7 cellular contexts compared by ENCODE assay signal in the genomic region with DNA sequence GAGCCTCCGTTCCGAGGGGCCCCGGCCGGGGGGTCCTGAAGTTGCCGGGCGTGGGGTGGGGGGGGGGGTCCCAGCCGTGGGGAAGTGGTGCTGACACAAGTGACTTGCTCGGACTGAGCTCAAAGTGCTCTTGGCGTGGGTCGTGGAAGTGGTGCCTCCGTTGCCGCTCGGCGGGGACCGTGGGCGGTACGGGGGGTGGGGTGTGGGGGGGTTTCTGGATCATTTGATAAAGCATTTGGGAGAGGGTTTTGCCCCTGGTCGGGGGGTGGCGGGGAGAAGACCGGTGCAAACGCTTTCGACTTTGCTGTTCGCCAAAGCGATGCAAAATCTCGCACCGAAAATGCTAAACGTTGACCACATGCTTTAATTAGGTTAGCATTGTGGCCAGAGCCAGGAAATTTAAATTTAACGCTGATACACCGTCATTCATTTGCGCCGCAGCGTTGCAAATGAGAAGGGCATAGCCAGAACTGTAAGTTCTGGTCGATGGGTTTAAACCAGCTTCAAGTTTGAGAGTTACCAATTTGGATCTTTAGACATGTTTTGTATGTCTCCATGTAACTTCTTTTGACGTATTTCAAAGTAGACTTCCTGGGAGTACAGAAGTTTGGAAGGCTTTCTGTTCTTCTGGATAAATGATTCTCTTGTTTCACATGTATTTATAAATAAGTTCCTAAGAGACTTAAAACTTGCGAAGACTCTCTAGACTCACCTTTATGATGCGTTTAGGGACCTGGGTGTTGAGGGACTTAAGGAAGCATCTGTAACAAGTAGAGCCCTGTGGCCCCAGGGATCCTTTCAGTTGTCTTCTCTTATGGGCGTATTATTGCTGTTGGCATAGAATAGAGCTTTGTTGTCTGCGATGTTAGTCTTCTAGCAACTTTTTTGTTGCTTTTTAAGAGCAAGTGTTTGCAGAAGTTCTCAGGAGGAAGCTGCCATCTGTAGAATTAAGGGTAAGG. TPM values are rescaled to one million over a fixed set of nuclear protein-coding genes. Genes with fewer than 3 reads are reported as not detected.
A peak's percentile ranks its signal among the peaks of the same experiment; 100 is the strongest.
DNase-seq lines count a peak whose midpoint lies in the region; ATAC-seq and TF ChIP-seq lines count a peak whose summit lies in the region.

No MANE protein-coding gene starts in this region.

- DNase-seq in GM10266 (ENCODE audit: extremely low spot score) = peak; percentile 63
- DNase-seq in HT1080 (ENCODE audit: low read depth) = peak; percentile 25
- DNase-seq in activated B cell treated with CpG ODN at 0.5 μM for 24 hours = peak; percentile 39
- DNase-seq in endothelial cell (ENCODE audit: low spot score) = no peak
- peak; percentile 33 for DNase-seq in natural killer cell
- DNase-seq in NCI-H774 (lab: John Stamatoyannopoulos, UW) = no peak

- H3K36me3 Mint-ChIP-seq in activated B cell treated with CpG ODN at 0.5 μM for 24 hours (ENCODE audit: low read depth) (peaks cover 2% of the 10 kb centered on the region), endothelial cell (ENCODE audit: low read depth, unreplicated experiment) (peaks cover 23% of the 10 kb centered on the region), natural killer cell (no peaks in the 10 kb centered on the region)

- peak overlapping the region; percentile 85 for H3K27ac Mint-ChIP-seq in activated B cell treated with CpG ODN at 0.5 μM for 24 hours
- H3K27ac Mint-ChIP-seq in endothelial cell (ENCODE audit: unreplicated experiment) = peak overlapping the region; percentile 77
- peak overlapping the region; percentile 79 to 87 for H3K27ac Mint-ChIP-seq in natural killer cell

- peaks cover 1% of the 10 kb centered on the region for H3K4me1 ChIP-seq in urinary bladder (ENCODE audit: insufficient read depth)

- intact Hi-C loops in activated B cell treated with CpG ODN at 0.5 μM for 24 hours (cut with micrococcal nuclease) (loop anchor here (1.0 to 10.0 kb wide), 10 partner anchors 25 to 1228 kb away; partner anchors contain the start of genes ECI2, FARS2, LYRM4 and NRN1), natural killer cell (cut with micrococcal nuclease) (loop anchor here (2.0 to 10.0 kb wide), 7 partner anchors 14 to 762 kb away; partner anchors contain the start of genes ECI2 and RPP40)

- WGBS in urinary bladder = 5% methylated on average over 38 of the region's 38 CpGs

- ATAC-seq in activated B cell treated with CpG ODN at 0.5 μM for 24 hours (ENCODE audit: low read depth) (no peak), natural killer cell (no peak)

- peak overlapping the region; percentile 100 for H3K4me3 ChIP-seq in urinary bladder (ENCODE audit: low read depth, low read length)

- H3K27me3 Mint-ChIP-seq in activated B cell treated with CpG ODN at 0.5 μM for 24 hours (no peaks in the 10 kb centered on the region), endothelial cell (ENCODE audit: unreplicated experiment) (peaks cover 15% of the 10 kb centered on the region), natural killer cell (ENCODE audit: low read depth in 2 of 2) (no peaks in the 10 kb centered on the region)

- H3K4me1 Mint-ChIP-seq in activated B cell treated with CpG ODN at 0.5 μM for 24 hours (peaks cover 60% of the 10 kb centered on the region), endothelial cell (ENCODE audit: unreplicated experiment) (peaks cover 23% of the 10 kb centered on the region), natural killer cell (peaks cover 56 to 57% of the 10 kb centered on the region in 2 donors)

- no peak for TF ChIP-seq CTCF in GM10266 (IDR thresholded peaks at IDR 0.05; ENCODE audit: control insufficient read depth, insufficient read depth, low read depth, missing control alignments)
- no peak for TF ChIP-seq CTCF in activated B cell treated with CpG ODN at 0.5 μM for 24 hours (IDR thresholded peaks at IDR 0.05)
- no peak for TF ChIP-seq CTCF in endothelial cell (IDR thresholded peaks at IDR 0.05; ENCODE audit: unreplicated experiment)
- TF ChIP-seq CTCF in natural killer cell (IDR thresholded peaks at IDR 0.05) = no peak

- no peaks in the 10 kb centered on the region for H3K36me3 ChIP-seq in urinary bladder (ENCODE audit: insufficient read depth)

- H3K9me3 Mint-ChIP-seq in activated B cell treated with CpG ODN at 0.5 μM for 24 hours (peaks cover 6% of the 10 kb centered on the region), endothelial cell (ENCODE audit: unreplicated experiment) (peaks cover 4% of the 10 kb centered on the region), natural killer cell (no peaks in the 10 kb centered on the region)

- POLR2A ChIA-PET in activated B cell treated with CpG ODN at 0.5 μM for 24 hours (lab: Charles Lee) = interaction anchor here (0.6 to 2.8 kb wide), 16 partner anchors 9 to 641 kb away, joined by 3 to 18 read pairs (median 5); partner anchors contain the start of gene RPP40

- peak overlapping the region; percentile 90 for H3K4me3 Mint-ChIP-seq in activated B cell treated with CpG ODN at 0.5 μM for 24 hours
- H3K4me3 Mint-ChIP-seq in endothelial cell (ENCODE audit: unreplicated experiment) = peak overlapping the region; percentile 96
- H3K4me3 Mint-ChIP-seq in natural killer cell = peak overlapping the region; percentile 89

- H3K27ac ChIP-seq in urinary bladder (ENCODE audit: low read depth) = no peak overlapping the region

- CTCF ChIA-PET in activated B cell treated with CpG ODN at 0.5 μM for 24 hours (lab: Charles Lee) = no interaction called here

RNA-seq across cellular contexts. Expression of gene CDYL, which starts 1.0 kb away (rescaled TPM):
- 21.2 and 28.4 TPM in 2 replicates for total RNA-seq in HT1080 (2014; rRNA removed; shearing (Covaris generic))
- polyA plus RNA-seq in HT1080 (2015; cell fraction: cytosol; rRNA removed) = 22.9 and 23.5 TPM in 2 replicates
- 19.4 and 19.5 TPM in 2 replicates for polyA plus RNA-seq in HT1080 (2015; cell fraction: nucleus; rRNA removed)
- 47.5 and 49.8 TPM in 2 replicates for total RNA-seq in activated B cell treated with CpG ODN at 0.5 μM for 24 hours
- 66.7 TPM for total RNA-seq in endothelial cell (ENCODE audit: unreplicated experiment)
- 100 to 1,000 TPM in 1 of 3 donors, 10 to 100 TPM in 2; 81.3 to 101 (median 83.8) TPM for total RNA-seq in natural killer cell
- total RNA-seq in urinary bladder = 38.2 TPM
- 21.4 TPM for polyA plus RNA-seq in urinary bladder

Comparison
In these comparisons a context has a peak if more than half of its experiments do, and no peak if none do; other contexts are left out.
1. DNase-seq: peak in GM10266 (single experiment), HT1080 (single experiment), activated B cell treated with CpG ODN at 0.5 μM for 24 hours (single experiment) and natural killer cell (single experiment); none in endothelial cell (single experiment) and NCI-H774 (single experiment).
2. Peak in every context shown above with its lines, with median percentiles within 50 percentile points of each other: H3K27ac Mint-ChIP-seq and H3K4me3 Mint-ChIP-seq.